Comparison of ENCODE assay signal across 12 cellular contexts in genomic region chr22:31790240-31790639, GRCh38. TPM values are rescaled to one million over a fixed set of nuclear protein-coding genes. Genes with fewer than 3 reads are reported as not detected.
DNase-seq lines count a peak whose midpoint lies in the region; ATAC-seq and TF ChIP-seq lines count a peak whose summit lies in the region.
"Had no signal": no experiment of that assay in that cellular context is flagged by ENCODE, and none has a peak within 500 bp of the region (broad histone marks: within the 10 kb centered on the region; RNA-seq: fewer than 3 reads in every experiment).

No MANE protein-coding gene starts in this region.

- TF ChIP-seq CTCF in WTC11 (IDR thresholded peaks at IDR 0.05) (no peak), foreskin fibroblast (IDR thresholded peaks at IDR 0.05; ENCODE audit: low read depth, low read length) (no peak)

- ATAC-seq in Right ventricle myocardium superior (ENCODE audit: poor library complexity) (peak; percentile 46), HG03565 (IDR thresholded peaks at IDR 0.05; ENCODE audit: unreplicated experiment) (peak; percentile 72), WTC11 (no peak), HG03571 (IDR thresholded peaks at IDR 0.05; ENCODE audit: unreplicated experiment) (no peak)

- CTCF ChIA-PET in WTC11 (lab: Charles Lee) = interaction anchor here (2.6 kb wide), 1 partner anchor 180 kb away, joined by 11 read pairs; no protein-coding TSS in a partner anchor

- no peaks in the 10 kb centered on the region for H3K9me3 Mint-ChIP-seq in WTC11
- H3K9me3 Mint-ChIP-seq in activated naive CD8-positive, alpha-beta T cell treated with anti-CD3 and anti-CD28 coated beads for 36 hours = no peaks in the 10 kb centered on the region
- H3K9me3 Mint-ChIP-seq: activated CD4-positive, alpha-beta memory T cell treated with anti-CD3 and anti-CD28 coated beads, Interleukin-2, amount 10 ng/mL, durations not matched to agents 7 days and 5 days; immature natural killer cell had no signal

- no peaks in the 10 kb centered on the region for H3K4me1 Mint-ChIP-seq in WTC11
- H3K4me1 Mint-ChIP-seq in activated naive CD8-positive, alpha-beta T cell treated with anti-CD3 and anti-CD28 coated beads for 36 hours = peaks cover 8% of the 10 kb centered on the region
- H3K4me1 Mint-ChIP-seq: immature natural killer cell had no signal

- H3K27ac Mint-ChIP-seq in WTC11 = 0 out of 2 replicates have a peak overlapping the region, but pooled peaks have one; percentile 45
- no peak overlapping the region for H3K27ac Mint-ChIP-seq in activated naive CD8-positive, alpha-beta T cell treated with anti-CD3 and anti-CD28 coated beads for 36 hours
- H3K27ac Mint-ChIP-seq: activated CD4-positive, alpha-beta memory T cell treated with anti-CD3 and anti-CD28 coated beads, Interleukin-2, amount 10 ng/mL, durations not matched to agents 7 days and 5 days had no signal

- no peak for DNase-seq in Right ventricle myocardium superior
- no peak for DNase-seq in cardiac septum (ENCODE audit: low spot score)
- DNase-seq in WTC11 (ENCODE audit: low spot score) = no peak
- no peak for DNase-seq in DMS153 treated with DMSO at 0.1 percent for 48 hours (lab: John Stamatoyannopoulos, UW; ENCODE audit: unreplicated experiment)
- no peak for DNase-seq in activated naive CD8-positive, alpha-beta T cell treated with anti-CD3 and anti-CD28 coated beads for 36 hours
- DNase-seq in foreskin fibroblast = no peak
- DNase-seq: activated CD4-positive, alpha-beta memory T cell treated with anti-CD3 and anti-CD28 coated beads, Interleukin-2, amount 10 ng/mL, durations not matched to agents 7 days and 5 days; immature natural killer cell; NCI-H2081 treated with DMSO at 0.1 percent for 48 hours had no signal

- H3K27me3 Mint-ChIP-seq in WTC11 (ENCODE audit: low read depth) = no peaks in the 10 kb centered on the region
- H3K27me3 Mint-ChIP-seq in activated naive CD8-positive, alpha-beta T cell treated with anti-CD3 and anti-CD28 coated beads for 36 hours = no peaks in the 10 kb centered on the region
- H3K27me3 Mint-ChIP-seq: activated CD4-positive, alpha-beta memory T cell treated with anti-CD3 and anti-CD28 coated beads, Interleukin-2, amount 10 ng/mL, durations not matched to agents 7 days and 5 days had no signal

- H3K36me3 Mint-ChIP-seq in WTC11 = peaks cover 6% of the 10 kb centered on the region; the same call in 1 of the 2 replicates
- peaks cover 9% of the 10 kb centered on the region for H3K36me3 Mint-ChIP-seq in activated naive CD8-positive, alpha-beta T cell treated with anti-CD3 and anti-CD28 coated beads for 36 hours

- H3K4me3 Mint-ChIP-seq in WTC11 = no peak overlapping the region
- no peak overlapping the region for H3K4me3 Mint-ChIP-seq in activated naive CD8-positive, alpha-beta T cell treated with anti-CD3 and anti-CD28 coated beads for 36 hours
- H3K4me3 Mint-ChIP-seq: activated CD4-positive, alpha-beta memory T cell treated with anti-CD3 and anti-CD28 coated beads, Interleukin-2, amount 10 ng/mL, durations not matched to agents 7 days and 5 days; immature natural killer cell had no signal

- no peak overlapping the region for H3K4me3 ChIP-seq in foreskin fibroblast (ENCODE audit: low read depth in 1 of 2, low read length in 2 of 2)
- H3K4me3 ChIP-seq: tibial nerve had no signal

- POLR2A ChIA-PET in WTC11 (lab: Charles Lee) = no interaction called here

- intact Hi-C loops in Right ventricle myocardium superior (cut with DNase I) = no loop called here
- intact Hi-C loops in cardiac septum (cut with DNase I) = no loop called here

TF ChIP-seq in WTC11, 78 proteins besides CTCF, POLR2A, EP300 and RAD21:
- TF ChIP-seq STAT6 (CRISPR knock-in tag; conservative IDR thresholded peaks at IDR 0.05; ENCODE audit: low read depth) (no peak), TP53 (CRISPR knock-in tag; IDR thresholded peaks at IDR 0.05) (no peak), KAT7 (CRISPR knock-in tag; IDR thresholded peaks at IDR 0.05; ENCODE audit: borderline replicate concordance) (no peak), ETV6 (CRISPR knock-in tag; IDR thresholded peaks at IDR 0.05) (no peak), FOXP1 (CRISPR knock-in tag; IDR thresholded peaks at IDR 0.05; ENCODE audit: borderline replicate concordance) (no peak)
TF ChIP-seq in WTC11: peak in this region for 0.

RNA-seq across cellular contexts. Expression of gene DEPDC5, which starts 36.4 kb away (rescaled TPM):
- total RNA-seq in Right ventricle myocardium superior (10.8 TPM), cardiac septum (11.8 TPM), WTC11 (2021) (26.4 to 40.5 TPM (median 33.4 TPM) in 3 replicates)
- total RNA-seq in activated naive CD8-positive, alpha-beta T cell treated with anti-CD3 and anti-CD28 coated beads for 36 hours = 10 to 100 TPM; 33.8 to 39.3 TPM

RNA-seq across cellular contexts. Expression of gene PRR14L, which starts 40.3 kb away (rescaled TPM):
- total RNA-seq in Right ventricle myocardium superior = 17.8 TPM
- total RNA-seq in cardiac septum = 16.1 TPM
- total RNA-seq in WTC11 (2021) = 84.7 to 90.1 TPM (median 89.3 TPM) in 3 replicates
- 10 to 100 TPM; 34.7 to 38.3 TPM for total RNA-seq in activated naive CD8-positive, alpha-beta T cell treated with anti-CD3 and anti-CD28 coated beads for 36 hours

Comparison
In these comparisons a context has a peak if more than half of its experiments do, and no peak if none do; other contexts are left out.
1. ATAC-seq: peak in Right ventricle myocardium superior (single experiment) and HG03565 (single experiment); none in WTC11 (single experiment) and HG03571 (single experiment).